Comparison of ENCODE assay signal across 25 cellular contexts in the genomic region with DNA sequence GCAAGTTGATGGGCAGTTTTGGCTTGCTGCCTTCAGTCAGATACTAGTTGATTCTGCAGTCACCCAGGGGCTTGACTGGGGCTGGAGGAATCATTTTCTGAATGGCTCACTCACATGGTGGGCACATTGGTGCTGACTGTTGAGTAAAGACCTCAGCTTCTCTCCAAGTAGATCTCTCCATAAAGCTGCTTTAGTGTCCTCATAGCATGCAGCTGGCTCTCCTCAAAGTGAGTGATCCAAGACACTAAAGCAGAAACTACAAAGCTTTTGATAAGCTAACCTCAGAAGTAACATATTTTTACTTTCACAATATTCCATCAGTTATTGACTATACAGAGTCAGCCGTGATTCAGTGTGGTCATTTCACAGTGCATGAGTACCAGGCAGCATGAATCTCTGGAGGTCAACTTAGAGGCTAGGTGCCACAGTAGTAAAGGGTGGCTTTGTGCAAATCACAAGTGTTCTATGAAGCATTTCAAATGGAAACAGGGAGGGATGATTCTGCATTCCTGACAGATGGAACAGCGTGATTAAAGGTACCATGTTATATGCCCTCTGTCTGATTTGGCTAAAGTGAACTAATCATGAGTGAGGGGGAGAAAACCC. TPM values are rescaled to one million over a fixed set of nuclear protein-coding genes. Genes with fewer than 3 reads are reported as not detected.
"Had no signal": no experiment of that assay in that cellular context is flagged by ENCODE, and none has a peak within 500 bp of the region (broad histone marks: within the 10 kb centered on the region; RNA-seq: fewer than 3 reads in every experiment).

No MANE protein-coding gene starts in this region.

- H3K27me3 ChIP-seq: ascending aorta, brain microvascular endothelial cell, sigmoid colon, SJSA1, thyroid gland had no signal

- DNase-seq: activated CD4-positive, alpha-beta T cell treated with anti-CD3 and anti-CD28 coated beads for 4 hours; activated CD8-positive, alpha-beta memory T cell treated with anti-CD3 and anti-CD28 coated beads, Interleukin-2, amount 10 ng/mL, durations not matched to agents 7 days and 5 days; activated CD8-positive, alpha-beta T cell treated with anti-CD3 and anti-CD28 coated beads for 36 hours; activated effector memory CD4-positive, alpha-beta T cell treated with Interleukin-2 at 50 U/mL for 16 hours; activated naive CD4-positive, alpha-beta T cell treated with anti-CD3 and anti-CD28 coated beads, Interleukin-2, amount 10 ng/mL, durations not matched to agents 7 days and 5 days; brain microvascular endothelial cell; caudate nucleus; effector CD4-positive, alpha-beta T cell; left colon; occipital lobe; sigmoid colon; stimulated activated CD4-positive, alpha-beta T cell treated with anti-CD3 and anti-CD28 coated beads, Interleukin-2, amount 100 ng/mL, for 48 hours; stimulated activated CD8-positive, alpha-beta memory T cell treated with anti-CD3 and anti-CD28 coated beads, Interleukin-4, amount 100 ng/mL, for 48 hours; stimulated activated naive CD4-positive, alpha-beta T cell treated with Interleukin-2 at 50 U/mL for 16 hours; substantia nigra; T-helper 9 cell; thyroid gland had no signal

- H3K4me3 ChIP-seq: ascending aorta, sigmoid colon, SJSA1, smooth muscle cell, thyroid gland had no signal

- H3K27ac ChIP-seq: ascending aorta, brain microvascular endothelial cell, sigmoid colon, SJSA1, thyroid gland had no signal

- FAIRE-seq: frontal cortex, islet of Langerhans had no signal

- H3K4me3 Mint-ChIP-seq: activated CD8-positive, alpha-beta memory T cell treated with anti-CD3 and anti-CD28 coated beads, Interleukin-2, amount 10 ng/mL, durations not matched to agents 7 days and 5 days; activated CD8-positive, alpha-beta T cell treated with anti-CD3 and anti-CD28 coated beads for 36 hours; activated naive CD4-positive, alpha-beta T cell treated with anti-CD3 and anti-CD28 coated beads, Interleukin-2, amount 10 ng/mL, durations not matched to agents 7 days and 5 days; dendritic cell treated with granulocyte-macrophage colony-stimulating factor and Interleukin-4, amounts not matched to agents 40 ng/mL and 50 ng/mL, for 4 days; memory B cell had no signal

- H3K36me3 ChIP-seq: ascending aorta, brain microvascular endothelial cell, sigmoid colon, SJSA1, thyroid gland had no signal

- H3K4me1 ChIP-seq: ascending aorta had no signal

- H3K27ac Mint-ChIP-seq: activated CD8-positive, alpha-beta memory T cell treated with anti-CD3 and anti-CD28 coated beads, Interleukin-2, amount 10 ng/mL, durations not matched to agents 7 days and 5 days; activated CD8-positive, alpha-beta T cell treated with anti-CD3 and anti-CD28 coated beads for 36 hours; activated naive CD4-positive, alpha-beta T cell treated with anti-CD3 and anti-CD28 coated beads, Interleukin-2, amount 10 ng/mL, durations not matched to agents 7 days and 5 days; dendritic cell treated with granulocyte-macrophage colony-stimulating factor and Interleukin-4, amounts not matched to agents 40 ng/mL and 50 ng/mL, for 4 days; memory B cell had no signal

- H3K9me3 Mint-ChIP-seq: activated CD8-positive, alpha-beta T cell treated with anti-CD3 and anti-CD28 coated beads for 36 hours; activated naive CD4-positive, alpha-beta T cell treated with anti-CD3 and anti-CD28 coated beads, Interleukin-2, amount 10 ng/mL, durations not matched to agents 7 days and 5 days; memory B cell had no signal

- H3K27me3 Mint-ChIP-seq: activated CD8-positive, alpha-beta memory T cell treated with anti-CD3 and anti-CD28 coated beads, Interleukin-2, amount 10 ng/mL, durations not matched to agents 7 days and 5 days; activated CD8-positive, alpha-beta T cell treated with anti-CD3 and anti-CD28 coated beads for 36 hours; dendritic cell treated with granulocyte-macrophage colony-stimulating factor and Interleukin-4, amounts not matched to agents 40 ng/mL and 50 ng/mL, for 4 days had no signal

- H3K9me3 ChIP-seq: ascending aorta, sigmoid colon, SJSA1, thyroid gland had no signal

- H3K36me3 Mint-ChIP-seq: activated naive CD4-positive, alpha-beta T cell treated with anti-CD3 and anti-CD28 coated beads, Interleukin-2, amount 10 ng/mL, durations not matched to agents 7 days and 5 days; memory B cell had no signal

- ATAC-seq: activated CD8-positive, alpha-beta memory T cell treated with anti-CD3 and anti-CD28 coated beads, Interleukin-2, amount 10 ng/mL, durations not matched to agents 7 days and 5 days; activated CD8-positive, alpha-beta T cell treated with anti-CD3 and anti-CD28 coated beads for 36 hours; left colon had no signal

RNA-seq across cellular contexts. Expression of a gene that starts 38.6 kb away (rescaled TPM):
- total RNA-seq: ascending aorta, myocyte had no signal
- polyA plus RNA-seq: smooth muscle cell had no signal
